In genomic region chr12:90209029-90209428, GRCh38 we compare ENCODE assay signal across 16 cellular contexts.
DNase-seq lines count a peak whose midpoint lies in the region; TF ChIP-seq lines count a peak whose summit lies in the region.
"Had no signal": no experiment of that assay in that cellular context is flagged by ENCODE, and none has a peak within 500 bp of the region (broad histone marks: within the 10 kb centered on the region; RNA-seq: fewer than 3 reads in every experiment).

No MANE protein-coding gene starts in this region.

- H2AFZ ChIP-seq in mesenchymal stem cell (ENCODE audit: low read depth, low read length): no peak overlapping the region

- H3K4me2 ChIP-seq in mesenchymal stem cell (ENCODE audit: low read length, poor library complexity, severe bottlenecking): no peak overlapping the region
- H3K4me2 ChIP-seq: A549; BLaER1 treated with 17β-estradiol and CSF1 and Interleukin-3, amounts not matched to agents 10 nM and 100 nM had no signal

- no peak overlapping the region for H3K23ac ChIP-seq in mesenchymal stem cell (ENCODE audit: low read length in 2 of 2)

- H3K79me1 ChIP-seq in mesenchymal stem cell (replicated peaks; ENCODE audit: low read length, poor library complexity, severe bottlenecking): no peaks in the 10 kb centered on the region

- H2BK15ac ChIP-seq in mesenchymal stem cell (ENCODE audit: low read depth, poor library complexity, severe bottlenecking): no peak overlapping the region

- no peak overlapping the region for H3K18ac ChIP-seq in mesenchymal stem cell (ENCODE audit: low read depth in 1 of 2, low read length in 2 of 2)

- H3K4ac ChIP-seq in mesenchymal stem cell (ENCODE audit: low read depth in 1 of 2, low read length in 2 of 2): no peak overlapping the region

- H2BK5ac ChIP-seq in mesenchymal stem cell (ENCODE audit: low read depth, low read length, poor library complexity, severe bottlenecking): no peak overlapping the region

- no peak overlapping the region for H4K91ac ChIP-seq in mesenchymal stem cell (ENCODE audit: low read length)

- H3K4me3 ChIP-seq in HEK293 (ENCODE audit: low read depth, low read length): no peak overlapping the region
- H3K4me3 ChIP-seq in mesenchymal stem cell (ENCODE audit: insufficient read depth in 1 of 2, low read depth in 1 of 2, low read length in 2 of 2): no peak overlapping the region
- H3K4me3 ChIP-seq: A549; BLaER1 treated with 17β-estradiol and CSF1 and Interleukin-3, amounts not matched to agents 10 nM and 100 nM had no signal

- peak overlapping the region; percentile 28 for H2AK5ac ChIP-seq in mesenchymal stem cell (ENCODE audit: low read length, severe bottlenecking)

- H2BK120ac ChIP-seq in mesenchymal stem cell (ENCODE audit: low read depth, low read length): no peak overlapping the region

- H3K4me1 ChIP-seq in HEK293 (ENCODE audit: control insufficient read depth, insufficient read depth, low read length) (no peaks in the 10 kb centered on the region), mesenchymal stem cell (ENCODE audit: control insufficient read depth, insufficient read depth, low read depth, low read length) (no peaks in the 10 kb centered on the region)
- H3K4me1 ChIP-seq: A549; BLaER1 treated with 17β-estradiol and CSF1 and Interleukin-3, amounts not matched to agents 10 nM and 100 nM; Caco-2 had no signal

- H3K9ac ChIP-seq in mesenchymal stem cell (ENCODE audit: low read length): no peak overlapping the region
- H3K9ac ChIP-seq: BLaER1 treated with 17β-estradiol and CSF1 and Interleukin-3, amounts not matched to agents 10 nM and 100 nM had no signal

- DNase-seq in DMS53 (lab: John Stamatoyannopoulos, UW) (peak; percentile 15), DMS53 treated with DMSO at 0.1 percent for 48 hours (lab: John Stamatoyannopoulos, UW; ENCODE audit: unreplicated experiment) (no peak), mesenchymal stem cell (no peak)
- no peak for DNase-seq in activated naive CD4-positive, alpha-beta T cell (lab: John Stamatoyannopoulos, UW)
- DNase-seq: AML-193; Caco-2; Calu3; CD4-positive, alpha-beta T cell; CD8-positive, alpha-beta T cell; DMS79 treated with DMSO at 0.1 percent for 48 hours; GF-D8 had no signal

- POLR2A ChIA-PET in HEK293 (lab: Yijun Ruan, JAX): no interaction called here

- H4K8ac ChIP-seq in mesenchymal stem cell (ENCODE audit: low read length): no peak overlapping the region

- H3K36me3 ChIP-seq in HEK293 (ENCODE audit: control insufficient read depth in 2 of 2, insufficient read depth in 1 of 2, low read length in 2 of 2) (no peaks in the 10 kb centered on the region), mesenchymal stem cell (ENCODE audit: control insufficient read depth in 1 of 2, insufficient read depth in 2 of 2, low read depth in 1 of 2, low read length in 2 of 2) (no peaks in the 10 kb centered on the region)
- H3K36me3 ChIP-seq: BLaER1 treated with 17β-estradiol and CSF1 and Interleukin-3, amounts not matched to agents 10 nM and 100 nM had no signal

- no peaks in the 10 kb centered on the region for H3K27me3 ChIP-seq in mesenchymal stem cell (ENCODE audit: control insufficient read depth in 1 of 2, insufficient read depth in 1 of 2, low read length in 2 of 2)
- H3K27me3 ChIP-seq: BLaER1 treated with 17β-estradiol and CSF1 and Interleukin-3, amounts not matched to agents 10 nM and 100 nM had no signal

- no peak overlapping the region for H3K14ac ChIP-seq in mesenchymal stem cell (ENCODE audit: low read length in 2 of 2)

- H3K27ac ChIP-seq in HEK293 (ENCODE audit: extremely low read depth, low read depth, low read length) (no peak overlapping the region), mesenchymal stem cell (ENCODE audit: low read length, poor library complexity, severe bottlenecking) (no peak overlapping the region)
- H3K27ac ChIP-seq: 22Rv1; A549; BLaER1 treated with 17β-estradiol and CSF1 and Interleukin-3, amounts not matched to agents 10 nM and 100 nM; C4-2B had no signal

- no peaks in the 10 kb centered on the region for H3K9me3 ChIP-seq in HEK293 (ENCODE audit: control insufficient read depth, insufficient read depth, low read depth, low read length)
- no peaks in the 10 kb centered on the region for H3K9me3 ChIP-seq in mesenchymal stem cell (ENCODE audit: control insufficient read depth, low read length)

- CTCF ChIA-PET in HEK293 (lab: Yijun Ruan, JAX): no interaction called here

- H2BK12ac ChIP-seq in mesenchymal stem cell (ENCODE audit: low read length in 2 of 2): no peak overlapping the region

- TF ChIP-seq CTCF in HEK293 (tag by site-specific recombination; IDR thresholded peaks at IDR 0.05): no peak

- 60% methylated on average over 1 of the region's 1 CpG for WGBS in mesenchymal stem cell

TF ChIP-seq in HEK293, 187 proteins besides CTCF, POLR2A, EP300 and RAD21:
- peak; percentile 22; the same call in 1 of the 2 replicates for TF ChIP-seq TRIM28 (IDR thresholded peaks at IDR 0.05; ENCODE audit: borderline replicate concordance, low read length)
- TF ChIP-seq SETDB1 (IDR thresholded peaks at IDR 0.05; ENCODE audit: insufficient read length, low read length): peak; percentile 81
- TF ChIP-seq ZNF311 (tag by site-specific recombination; IDR thresholded peaks at IDR 0.05; ENCODE audit: borderline replicate concordance): no peak
- no peak for TF ChIP-seq TCF7L2 (IDR thresholded peaks at IDR 0.05; ENCODE audit: borderline replicate concordance, low read depth, low read length)
- TF ChIP-seq ZSCAN23 (tag by site-specific recombination; IDR thresholded peaks at IDR 0.05): no peak
